ENCODE assay signal across 27 cellular contexts in the genomic region with DNA sequence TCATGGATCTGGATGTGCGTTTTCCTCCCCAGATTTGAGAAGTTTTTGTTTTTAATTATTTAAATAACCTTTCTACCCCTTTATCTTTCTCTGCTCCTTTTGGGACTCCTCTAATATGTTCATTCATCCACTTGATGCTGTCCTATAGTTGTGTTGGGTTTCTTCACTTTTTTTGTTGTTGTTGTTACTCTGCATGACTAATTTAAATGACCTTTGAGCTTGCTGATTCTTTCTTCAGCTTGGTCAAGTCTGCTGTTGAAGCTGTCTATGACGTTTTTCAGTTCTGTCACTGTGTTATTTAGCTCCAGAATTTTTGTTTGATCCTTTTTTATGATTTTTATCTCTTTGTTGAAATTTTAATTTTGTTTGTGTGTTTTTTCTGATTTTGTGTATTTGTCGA.
"Had no signal": no experiment of that assay in that cellular context is flagged by ENCODE, and none has a peak within 500 bp of the region (broad histone marks: within the 10 kb centered on the region; RNA-seq: fewer than 3 reads in every experiment).

No MANE protein-coding gene starts in this region.

- H3K4me3 ChIP-seq: colonic mucosa, coronary artery, dorsolateral prefrontal cortex, esophagus muscularis mucosa, esophagus squamous epithelium, gastrocnemius medialis, gastroesophageal sphincter, heart left ventricle, heart right ventricle had no signal

- H3K36me3 ChIP-seq: colonic mucosa, esophagus muscularis mucosa, esophagus squamous epithelium, gastrocnemius medialis, gastroesophageal sphincter, heart left ventricle, heart right ventricle had no signal

- H3K27ac ChIP-seq: colonic mucosa, coronary artery, dorsolateral prefrontal cortex, epithelial cell of prostate, esophagus muscularis mucosa, esophagus squamous epithelium, foreskin keratinocyte, gastrocnemius medialis, gastroesophageal sphincter, heart left ventricle, heart right ventricle had no signal

- FAIRE-seq: colon, endothelial cell of umbilical vein, frontal cortex had no signal

- ATAC-seq: effector memory CD8-positive, alpha-beta T cell; esophagus mucosa; foreskin keratinocyte; gastrocnemius medialis; gastroesophageal sphincter; heart left ventricle; heart right ventricle had no signal

- DNase-seq: colonic mucosa; cortex of kidney; dermis blood vessel endothelial cell; dorsolateral prefrontal cortex; effector CD4-positive, alpha-beta T cell; effector CD8-positive, alpha-beta T cell; effector memory CD4-positive, alpha-beta T cell; effector memory CD8-positive, alpha-beta T cell; endodermal cell; erythroblast; esophagus squamous epithelium; foreskin fibroblast; foreskin keratinocyte; foreskin melanocyte; gastrocnemius medialis; glutamatergic neuron; head of caudate nucleus; heart left ventricle; heart right ventricle had no signal

- H3K4me1 ChIP-seq: colonic mucosa, esophagus muscularis mucosa, esophagus squamous epithelium, gastrocnemius medialis, gastroesophageal sphincter, heart right ventricle had no signal

- H3K9me3 ChIP-seq: colonic mucosa, gastrocnemius medialis had no signal

- H3K27me3 ChIP-seq: colonic mucosa, dorsolateral prefrontal cortex, esophagus muscularis mucosa, esophagus squamous epithelium, foreskin keratinocyte, gastrocnemius medialis, gastroesophageal sphincter, heart left ventricle, heart right ventricle had no signal
